In the genomic region with DNA sequence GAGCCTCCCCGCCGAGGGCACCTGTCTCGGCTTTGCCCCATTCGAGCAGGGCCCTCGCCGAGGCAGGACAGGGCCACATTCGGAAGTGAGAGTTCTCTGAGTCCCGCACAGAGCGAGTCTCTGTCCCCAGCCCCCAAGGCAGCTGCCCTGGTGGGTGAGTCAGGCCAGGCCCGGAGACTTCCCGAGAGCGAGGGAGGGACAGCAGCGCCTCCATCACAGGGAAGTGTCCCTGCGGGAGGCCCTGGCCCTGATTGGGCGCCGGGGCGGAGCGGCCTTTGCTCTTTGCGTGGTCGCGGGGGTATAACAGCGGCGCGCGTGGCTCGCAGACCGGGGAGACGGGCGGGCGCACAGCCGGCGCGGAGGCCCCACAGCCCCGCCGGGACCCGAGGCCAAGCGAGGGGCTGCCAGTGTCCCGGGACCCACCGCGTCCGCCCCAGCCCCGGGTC, we compare ENCODE assay signal across 13 cellular contexts. TPM values are rescaled to one million over a fixed set of nuclear protein-coding genes. Genes with fewer than 3 reads are reported as not detected.
DNase-seq lines count a peak whose midpoint lies in the region; ATAC-seq, FAIRE-seq and TF ChIP-seq lines count a peak whose summit lies in the region.
"Had no signal": no experiment of that assay in that cellular context is flagged by ENCODE, and none has a peak within 500 bp of the region (broad histone marks: within the 10 kb centered on the region; RNA-seq: fewer than 3 reads in every experiment).

Gene AIRE (plus strand): TSS at position 330 of the 446 bp plus-strand sequence. CDS start 131 bp downstream, outside the sequence.

- no peak for TF ChIP-seq POLR2A in stomach (IDR thresholded peaks at IDR 0.05)

- WGBS in stomach, 5 donors, result 0 to 44% (median 18%) methylated on average over 1 to 42 of the region's 42 CpGs

- no peak within 1 kb of the TSS for H3K27ac ChIP-seq in HEK293 (ENCODE audit: extremely low read depth, low read depth, low read length)
- H3K27ac ChIP-seq in kidney (ENCODE audit: low read depth in 2 of 2, low read length in 2 of 2), result no peak within 1 kb of the TSS
- H3K27ac ChIP-seq in stomach, result no peak within 1 kb of the TSS

- CTCF ChIA-PET in HEK293 (lab: Yijun Ruan, JAX), result no interaction called here

- intact Hi-C loops in kidney (cut with DNase I), result no loop called here
- intact Hi-C loops in stomach (cut with DNase I; ENCODE audit: low total_unique reads), result no loop called here

- no peaks in the 10 kb centered on the region for H3K9me3 ChIP-seq in HEK293 (ENCODE audit: control insufficient read depth, insufficient read depth, low read depth, low read length)
- H3K9me3 ChIP-seq in kidney (ENCODE audit: control insufficient read depth in 1 of 2, low read length in 2 of 2), result no peaks in the 10 kb centered on the region
- no peaks in the 10 kb centered on the region for H3K9me3 ChIP-seq in stomach

- FAIRE-seq in kidney (lab: Jason Lieb, UNC), result no peak

- ATAC-seq in HG02938 (IDR thresholded peaks at IDR 0.05; ENCODE audit: unreplicated experiment), result no peak
- ATAC-seq: activated CD8-positive, alpha-beta memory T cell treated with anti-CD3 and anti-CD28 coated beads, Interleukin-2, amount 10 ng/mL, durations not matched to agents 7 days and 5 days; effector memory CD8-positive, alpha-beta T cell had no signal

- H3K4me1 ChIP-seq in HEK293 (ENCODE audit: control insufficient read depth, insufficient read depth, low read length) (no peaks in the 10 kb centered on the region), kidney (ENCODE audit: control insufficient read depth in 1 of 2, insufficient read depth in 1 of 2, low read depth in 1 of 2, low read length in 2 of 2) (no peaks in the 10 kb centered on the region), stomach (peaks cover 4 to 11% (median 10%) of the 10 kb centered on the region in 4 donors)

- POLR2A ChIA-PET in HEK293 (lab: Yijun Ruan, JAX), result no interaction called here

- peaks cover 0 to 44% (median 21%) of the 10 kb centered on the region in 3 donors for H3K27me3 ChIP-seq in stomach

- peak; percentile 51 for DNase-seq in astrocyte of the hippocampus (ENCODE audit: low read depth, low spot score)
- peak; percentile 83 for DNase-seq in kidney
- no peak for DNase-seq in stomach
- no peak for DNase-seq in NCI-H146 treated with DMSO at 0.1 percent for 48 hours (lab: John Stamatoyannopoulos, UW; ENCODE audit: unreplicated experiment)
- DNase-seq in HK-2 (ENCODE audit: unreplicated experiment), result no peak
- DNase-seq: activated CD8-positive, alpha-beta memory T cell treated with anti-CD3 and anti-CD28 coated beads, Interleukin-2, amount 10 ng/mL, durations not matched to agents 7 days and 5 days; DMS79 treated with DMSO at 0.1 percent for 48 hours; effector memory CD8-positive, alpha-beta T cell; naive B cell; NCI-H1417; T-helper 9 cell had no signal

- H3K4me3 ChIP-seq in HEK293 (ENCODE audit: low read depth, low read length) (no peak within 1 kb of the TSS), kidney (ENCODE audit: low read length in 2 of 2) (no peak within 1 kb of the TSS), stomach (peak within 1 kb of the TSS in 3 of 4 donors; percentile 8 to 25 (median 23))

- TF ChIP-seq EP300 in stomach (IDR thresholded peaks at IDR 0.05), result no peak

- TF ChIP-seq CTCF in HEK293 (tag by site-specific recombination; IDR thresholded peaks at IDR 0.05), result no peak
- no peak for TF ChIP-seq CTCF in kidney (IDR thresholded peaks at IDR 0.05; ENCODE audit: borderline replicate concordance, extremely low read depth, insufficient read depth)
- no peak for TF ChIP-seq CTCF in stomach (IDR thresholded peaks at IDR 0.05)

- no peak within 1 kb of the TSS for H3K9ac ChIP-seq in kidney (ENCODE audit: low read length in 2 of 2)

- H3K36me3 ChIP-seq in HEK293 (ENCODE audit: control insufficient read depth in 2 of 2, insufficient read depth in 1 of 2, low read length in 2 of 2) (no peaks in the 10 kb centered on the region), kidney (ENCODE audit: control insufficient read depth in 1 of 2, insufficient read depth in 2 of 2, low read length in 2 of 2) (no peaks in the 10 kb centered on the region), stomach (no peaks in the 10 kb centered on the region)

TF ChIP-seq in HEK293, 187 proteins besides CTCF, POLR2A, EP300 and RAD21:
- TF ChIP-seq ZFP37 (tag by site-specific recombination; IDR thresholded peaks at IDR 0.05), result no peak
- no peak for TF ChIP-seq ZBTB8A (tag by site-specific recombination; IDR thresholded peaks at IDR 0.05)
- no peak for TF ChIP-seq ZNF394 (tag by site-specific recombination; IDR thresholded peaks at IDR 0.05; ENCODE audit: borderline replicate concordance)
- TF ChIP-seq ZNF404 (tag by site-specific recombination; IDR thresholded peaks at IDR 0.05), result no peak
- TF ChIP-seq ZNF600 (tag by site-specific recombination; IDR thresholded peaks at IDR 0.05), result peak; percentile 46
- TF ChIP-seq ZNF266 (tag by site-specific recombination; IDR thresholded peaks at IDR 0.05; ENCODE audit: low read depth), result no peak

RNA-seq across cellular contexts. Expression of gene AIRE, which starts in this region (rescaled TPM):
- total RNA-seq in kidney (0.25 TPM), stomach (under 1 TPM in 2 of 5 donors, not detected in 3; 0.18 to 0.87 TPM)
- polyA plus RNA-seq in kidney (ENCODE audit: insufficient read depth, low read depth, low replicate concordance) (0.09 TPM), stomach (not detected)

Comparison
In these comparisons a context has a peak if more than half of its experiments do, and no peak if none do; other contexts are left out.
1. Peak in DNase-seq in kidney; RNA of the gene not detected or under 1 TPM.
2. H3K4me3 ChIP-seq: peak in stomach (3 of 4); none in HEK293 (single experiment) and kidney (0 of 2).